Comparison of ENCODE assay signal across 20 cellular contexts in the genomic region with DNA sequence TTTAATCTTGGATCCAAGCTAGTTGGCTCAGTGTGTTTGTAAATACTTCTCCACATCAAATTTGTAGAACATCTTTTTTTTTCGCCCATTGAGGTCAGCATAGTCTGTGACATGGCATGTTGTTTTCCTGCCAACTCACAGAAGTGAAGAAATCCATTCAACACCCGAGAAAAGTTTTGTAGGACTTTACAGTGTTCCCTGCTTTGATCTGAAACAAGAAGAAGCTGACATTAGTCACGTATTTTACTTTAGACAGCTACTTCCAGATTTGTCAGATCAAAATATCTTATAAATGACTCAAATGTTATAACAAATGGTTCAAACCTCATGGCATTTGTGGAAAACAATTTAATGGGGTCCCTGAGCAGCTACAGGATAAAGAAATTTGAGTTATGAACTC.
DNase-seq lines count a peak whose midpoint lies in the region; ATAC-seq and TF ChIP-seq lines count a peak whose summit lies in the region.
"Had no signal": no experiment of that assay in that cellular context is flagged by ENCODE, and none has a peak within 500 bp of the region (broad histone marks: within the 10 kb centered on the region; RNA-seq: fewer than 3 reads in every experiment).

No MANE protein-coding gene starts in this region.

- ATAC-seq in SK-N-SH treated with all-trans-retinoic acid at 6 μM for 48 hours, result peak; percentile 54
- no peak for ATAC-seq in GM21390 (IDR thresholded peaks at IDR 0.05; ENCODE audit: unreplicated experiment)
- ATAC-seq in GM19351 (IDR thresholded peaks at IDR 0.05; ENCODE audit: unreplicated experiment), result no peak
- ATAC-seq: activated T-cell treated with anti-CD3 and anti-CD28 coated beads, Interleukin-2, amount 50 U/mL, for 4 hours; left lung; right lobe of liver had no signal

- no peaks in the 10 kb centered on the region for H3K4me1 Mint-ChIP-seq in CD8-positive, alpha-beta memory T cell
- H3K4me1 Mint-ChIP-seq: activated naive CD4-positive, alpha-beta T cell treated with anti-CD3 and anti-CD28 coated beads, Interleukin-2, amount 50 U/mL, for 24 hours; central memory CD8-positive, alpha-beta T cell had no signal

- no peak for TF ChIP-seq EP300 in transverse colon (IDR thresholded peaks at IDR 0.05; ENCODE audit: low read depth)

- H3K4me3 ChIP-seq in epithelial cell of esophagus (ENCODE audit: low read length) (no peak overlapping the region), transverse colon (no peak overlapping the region)
- H3K4me3 ChIP-seq in CD8-positive, alpha-beta memory T cell (ENCODE audit: low read length), result no peak overlapping the region
- H3K4me3 ChIP-seq: left lung, right lobe of liver had no signal

- WGBS in transverse colon (ENCODE audit: low coverage in 1 of 2), 2 donors, result 52 to 68% methylated on average over 3 of the region's 3 CpGs

- peaks cover 0 to 5% (median 2%) of the 10 kb centered on the region in 4 donors for H3K4me1 ChIP-seq in transverse colon
- H3K4me1 ChIP-seq in CD8-positive, alpha-beta memory T cell (ENCODE audit: insufficient read depth, low read length), result no peaks in the 10 kb centered on the region
- H3K4me1 ChIP-seq: left lung, right lobe of liver had no signal

- CTCF ChIA-PET in CD8-positive, alpha-beta memory T cell (lab: Charles Lee), result no interaction called here

- no peaks in the 10 kb centered on the region for H3K27me3 ChIP-seq in transverse colon
- H3K27me3 ChIP-seq in CD8-positive, alpha-beta memory T cell (ENCODE audit: insufficient read depth, low read length, poor library complexity, severe bottlenecking), result no peaks in the 10 kb centered on the region
- H3K27me3 ChIP-seq: left lung, right lobe of liver had no signal

- intact Hi-C loops in transverse colon (cut with DNase I; ENCODE audit: low total_unique reads), result no loop called here

- no peaks in the 10 kb centered on the region for H3K36me3 ChIP-seq in transverse colon
- H3K36me3 ChIP-seq in CD8-positive, alpha-beta memory T cell (ENCODE audit: insufficient read depth, low read length), result no peaks in the 10 kb centered on the region
- H3K36me3 ChIP-seq: left lung, right lobe of liver had no signal

- in situ Hi-C loops in transverse colon (cut with MboI; ENCODE audit: low pct_ligation_motif_present in 1 of 4, low pct_unique_long_range_greater_than_20kb in 1 of 4, low sequenced_read_pairs in 3 of 4), result no loop called here

- H3K27ac ChIP-seq in transverse colon, result no peak overlapping the region
- H3K27ac ChIP-seq in CD8-positive, alpha-beta memory T cell (ENCODE audit: low read depth, low read length), result no peak overlapping the region
- H3K27ac ChIP-seq: left lung, right lobe of liver had no signal

- DNase-seq in GM03348 (ENCODE audit: low spot score), result peak; percentile 15
- peak; percentile 18 for DNase-seq in epithelial cell of esophagus (ENCODE audit: low read depth)
- DNase-seq in renal cortical epithelial cell (ENCODE audit: low read depth), result peak; percentile 47
- DNase-seq in transverse colon, result no peak
- no peak for DNase-seq in CD8-positive, alpha-beta memory T cell
- DNase-seq: activated CD4-positive, alpha-beta memory T cell treated with anti-CD3 and anti-CD28 coated beads for 36 hours; activated T-cell treated with anti-CD3 and anti-CD28 coated beads, Interleukin-2, amount 50 U/mL, for 4 hours; AML-193; effector memory CD4-positive, alpha-beta T cell; left lung; NCI-H226; NK-92 treated with Interleukin-12 subunit alpha and Interleukin-12 subunit beta, amount 100 ng/mL, for 24 hours; occipital lobe; right lobe of liver; stimulated activated CD4-positive, alpha-beta T cell treated with anti-CD3 and anti-CD28 coated beads, Interleukin-4, amount 100 ng/mL, for 1 hour had no signal

- TF ChIP-seq POLR2A in transverse colon (IDR thresholded peaks at IDR 0.05), result no peak

- no peaks in the 10 kb centered on the region for H3K36me3 Mint-ChIP-seq in CD8-positive, alpha-beta memory T cell
- H3K36me3 Mint-ChIP-seq: activated CD4-positive, alpha-beta memory T cell treated with anti-CD3 and anti-CD28 coated beads for 36 hours; activated naive CD4-positive, alpha-beta T cell treated with anti-CD3 and anti-CD28 coated beads, Interleukin-2, amount 50 U/mL, for 24 hours had no signal

- no peak overlapping the region for H3K27ac Mint-ChIP-seq in CD8-positive, alpha-beta memory T cell
- H3K27ac Mint-ChIP-seq: activated CD4-positive, alpha-beta memory T cell treated with anti-CD3 and anti-CD28 coated beads for 36 hours; activated naive CD4-positive, alpha-beta T cell treated with anti-CD3 and anti-CD28 coated beads, Interleukin-2, amount 50 U/mL, for 24 hours had no signal

- no peak for TF ChIP-seq CTCF in epithelial cell of esophagus (IDR thresholded peaks at IDR 0.05; ENCODE audit: insufficient read depth, low read depth, low read length, missing control alignments)
- no peak for TF ChIP-seq CTCF in transverse colon (IDR thresholded peaks at IDR 0.05)

- no peaks in the 10 kb centered on the region for H3K27me3 Mint-ChIP-seq in CD8-positive, alpha-beta memory T cell
- H3K27me3 Mint-ChIP-seq: central memory CD8-positive, alpha-beta T cell had no signal

- POLR2A ChIA-PET in CD8-positive, alpha-beta memory T cell (lab: Charles Lee), result no interaction called here

- no peaks in the 10 kb centered on the region for H3K9me3 ChIP-seq in transverse colon
- H3K9me3 ChIP-seq in CD8-positive, alpha-beta memory T cell (ENCODE audit: low read length), result no peaks in the 10 kb centered on the region
- H3K9me3 ChIP-seq: left lung, right lobe of liver had no signal

- no peak overlapping the region for H3K4me3 Mint-ChIP-seq in CD8-positive, alpha-beta memory T cell
- H3K4me3 Mint-ChIP-seq: activated CD4-positive, alpha-beta memory T cell treated with anti-CD3 and anti-CD28 coated beads for 36 hours; activated naive CD4-positive, alpha-beta T cell treated with anti-CD3 and anti-CD28 coated beads, Interleukin-2, amount 50 U/mL, for 24 hours; activated T-cell treated with anti-CD3 and anti-CD28 coated beads, Interleukin-2, amount 50 U/mL, for 4 hours; central memory CD8-positive, alpha-beta T cell had no signal

- peaks cover 0 to 8% (median 2%) of the 10 kb centered on the region in 5 donors for H3K9me3 Mint-ChIP-seq in CD8-positive, alpha-beta memory T cell
- H3K9me3 Mint-ChIP-seq: activated CD4-positive, alpha-beta memory T cell treated with anti-CD3 and anti-CD28 coated beads for 36 hours; activated T-cell treated with anti-CD3 and anti-CD28 coated beads, Interleukin-2, amount 50 U/mL, for 4 hours had no signal

TF ChIP-seq in SK-N-SH treated with all-trans-retinoic acid at 6 μM for 48 hours, 23 proteins besides CTCF, POLR2A, EP300 and RAD21:
- no peak for TF ChIP-seq TCF4 (CRISPR knock-in tag; IDR thresholded peaks at IDR 0.05; ENCODE audit: borderline replicate concordance)
- TF ChIP-seq ZFP3 (CRISPR knock-in tag; IDR thresholded peaks at IDR 0.05), result no peak
- no peak for TF ChIP-seq SNAI2 (CRISPR knock-in tag; IDR thresholded peaks at IDR 0.05)
- TF ChIP-seq ISL1 (CRISPR knock-in tag; IDR thresholded peaks at IDR 0.05), result 0 out of 2 replicates have a peak, but pooled peaks have one; percentile 20
- TF ChIP-seq, protein P1, sequence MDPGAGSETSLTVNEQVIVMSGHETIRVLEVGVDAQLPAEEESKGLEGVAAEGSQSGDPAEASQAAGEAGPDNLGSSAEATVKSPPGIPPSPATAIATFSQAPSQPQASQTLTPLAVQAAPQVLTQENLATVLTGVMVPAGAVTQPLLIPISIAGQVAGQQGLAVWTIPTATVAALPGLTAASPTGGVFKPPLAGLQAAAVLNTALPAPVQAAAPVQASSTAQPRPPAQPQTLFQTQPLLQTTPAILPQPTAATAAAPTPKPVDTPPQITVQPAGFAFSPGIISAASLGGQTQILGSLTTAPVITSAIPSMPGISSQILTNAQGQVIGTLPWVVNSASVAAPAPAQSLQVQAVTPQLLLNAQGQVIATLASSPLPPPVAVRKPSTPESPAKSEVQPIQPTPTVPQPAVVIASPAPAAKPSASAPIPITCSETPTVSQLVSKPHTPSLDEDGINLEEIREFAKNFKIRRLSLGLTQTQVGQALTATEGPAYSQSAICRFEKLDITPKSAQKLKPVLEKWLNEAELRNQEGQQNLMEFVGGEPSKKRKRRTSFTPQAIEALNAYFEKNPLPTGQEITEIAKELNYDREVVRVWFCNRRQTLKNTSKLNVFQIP (CRISPR knock-in tag; IDR thresholded peaks at IDR 0.05; ENCODE audit: borderline replicate concordance, low read depth), result no peak
- TF ChIP-seq, protein P2, sequence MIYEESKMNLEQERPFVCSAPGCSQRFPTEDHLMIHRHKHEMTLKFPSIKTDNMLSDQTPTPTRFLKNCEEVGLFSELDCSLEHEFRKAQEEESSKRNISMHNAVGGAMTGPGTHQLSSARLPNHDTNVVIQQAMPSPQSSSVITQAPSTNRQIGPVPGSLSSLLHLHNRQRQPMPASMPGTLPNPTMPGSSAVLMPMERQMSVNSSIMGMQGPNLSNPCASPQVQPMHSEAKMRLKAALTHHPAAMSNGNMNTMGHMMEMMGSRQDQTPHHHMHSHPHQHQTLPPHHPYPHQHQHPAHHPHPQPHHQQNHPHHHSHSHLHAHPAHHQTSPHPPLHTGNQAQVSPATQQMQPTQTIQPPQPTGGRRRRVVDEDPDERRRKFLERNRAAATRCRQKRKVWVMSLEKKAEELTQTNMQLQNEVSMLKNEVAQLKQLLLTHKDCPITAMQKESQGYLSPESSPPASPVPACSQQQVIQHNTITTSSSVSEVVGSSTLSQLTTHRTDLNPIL (CRISPR knock-in tag; IDR thresholded peaks at IDR 0.05; ENCODE audit: low read depth), result no peak
- TF ChIP-seq BACH2 (CRISPR knock-in tag; IDR thresholded peaks at IDR 0.05; ENCODE audit: borderline replicate concordance), result no peak
- no peak for TF ChIP-seq RARB (CRISPR knock-in tag; IDR thresholded peaks at IDR 0.05)
- TF ChIP-seq PPARA (CRISPR knock-in tag; IDR thresholded peaks at IDR 0.05; ENCODE audit: borderline replicate concordance), result no peak

Comparison
In these comparisons a context has a peak if more than half of its experiments do, and no peak if none do; other contexts are left out.
1. DNase-seq: peak in GM03348 (single experiment), epithelial cell of esophagus (single experiment) and renal cortical epithelial cell (single experiment); none in transverse colon (single experiment) and CD8-positive, alpha-beta memory T cell (0 of 5).